ENCODE assay signal across 9 cellular contexts in genomic region chr9:71806916-71807315, GRCh38. TPM values are rescaled to one million over a fixed set of nuclear protein-coding genes. Genes with fewer than 3 reads are reported as not detected.
DNase-seq lines count a peak whose midpoint lies in the region; ATAC-seq, FAIRE-seq and TF ChIP-seq lines count a peak whose summit lies in the region.
"Had no signal": no experiment of that assay in that cellular context is flagged by ENCODE, and none has a peak within 500 bp of the region (broad histone marks: within the 10 kb centered on the region; RNA-seq: fewer than 3 reads in every experiment).

No MANE protein-coding gene starts in this region.

- POLR2A ChIA-PET in activated CD8-positive, alpha-beta T cell treated with anti-CD3 and anti-CD28 coated beads for 36 hours (lab: Charles Lee) = interaction anchor here (1.8 kb wide), 1 partner anchor 40 kb away, joined by 6 read pairs; no protein-coding TSS in a partner anchor

- H3K36me3 ChIP-seq in mucosa of descending colon (ENCODE audit: low read depth) = no peaks in the 10 kb centered on the region

- in situ Hi-C loops in Caki2 (cut with HindIII; ENCODE audit: low pct_unique_long_range_greater_than_20kb, low sequenced_read_pairs) = no loop called here

- intact Hi-C loops in activated CD8-positive, alpha-beta T cell treated with anti-CD3 and anti-CD28 coated beads for 36 hours (cut with micrococcal nuclease) = loop anchor here (1.0 to 10.0 kb wide), 2 partner anchors 218 to 468 kb away; no protein-coding TSS in a partner anchor
- intact Hi-C loops in mucosa of descending colon (cut with DNase I, micrococcal nuclease) = loop anchor here in 1 of 2 donors (10.0 kb wide), 1 partner anchor 218 kb away; no protein-coding TSS in a partner anchor

- no peaks in the 10 kb centered on the region for H3K36me3 Mint-ChIP-seq in activated CD8-positive, alpha-beta T cell treated with anti-CD3 and anti-CD28 coated beads for 36 hours (ENCODE audit: low read depth)

- CTCF ChIA-PET in activated CD8-positive, alpha-beta T cell treated with anti-CD3 and anti-CD28 coated beads for 36 hours (lab: Charles Lee) = interaction anchor here (0.6 to 11.8 kb wide), 52 partner anchors 11 to 475 kb away, joined by 3 to 177 read pairs (median 4); partner anchors contain the start of genes ABHD17B and C9orf85

- peaks cover 3% of the 10 kb centered on the region for H3K9me3 Mint-ChIP-seq in activated CD8-positive, alpha-beta T cell treated with anti-CD3 and anti-CD28 coated beads for 36 hours
- H3K9me3 Mint-ChIP-seq: dendritic cell treated with granulocyte-macrophage colony-stimulating factor and Interleukin-4, amounts not matched to agents 40 ng/mL and 50 ng/mL, for 4 days had no signal

- no peak overlapping the region for H3K27ac ChIP-seq in substantia nigra (ENCODE audit: low read depth, low read length, poor library complexity, severe bottlenecking)

- no peak overlapping the region for H3K27ac Mint-ChIP-seq in activated CD8-positive, alpha-beta T cell treated with anti-CD3 and anti-CD28 coated beads for 36 hours
- H3K27ac Mint-ChIP-seq: dendritic cell treated with granulocyte-macrophage colony-stimulating factor and Interleukin-4, amounts not matched to agents 40 ng/mL and 50 ng/mL, for 4 days had no signal

- H3K4me3 ChIP-seq in mucosa of descending colon = no peak overlapping the region

- TF ChIP-seq CTCF in activated CD8-positive, alpha-beta T cell treated with anti-CD3 and anti-CD28 coated beads for 36 hours (IDR thresholded peaks at IDR 0.05) = peak; percentile 91
- TF ChIP-seq CTCF in mucosa of descending colon (IDR thresholded peaks at IDR 0.05) = peak; percentile 63

- no peaks in the 10 kb centered on the region for H3K27me3 Mint-ChIP-seq in activated CD8-positive, alpha-beta T cell treated with anti-CD3 and anti-CD28 coated beads for 36 hours
- H3K27me3 Mint-ChIP-seq: dendritic cell treated with granulocyte-macrophage colony-stimulating factor and Interleukin-4, amounts not matched to agents 40 ng/mL and 50 ng/mL, for 4 days had no signal

- DNase-seq in Caki2 (ENCODE audit: low read depth) = peak; percentile 73
- DNase-seq in NCI-H748 (lab: John Stamatoyannopoulos, UW; ENCODE audit: unreplicated experiment) = peak; percentile 87
- peak; percentile 74 for DNase-seq in activated CD8-positive, alpha-beta T cell treated with anti-CD3 and anti-CD28 coated beads for 36 hours
- peak in 2 of 3 donors; percentile 44 to 71 for DNase-seq in mucosa of descending colon
- DNase-seq in substantia nigra (lab: John Stamatoyannopoulos, UW) = peak in 43 of 49 donors; percentile 2 to 76 (median 48)

- H3K4me1 Mint-ChIP-seq in activated CD8-positive, alpha-beta T cell treated with anti-CD3 and anti-CD28 coated beads for 36 hours (ENCODE audit: low read depth) = peaks cover 8% of the 10 kb centered on the region

- peaks cover 5% of the 10 kb centered on the region for H3K4me1 ChIP-seq in mucosa of descending colon (ENCODE audit: low read depth)

- FAIRE-seq in endometrium (lab: Jason Lieb, UNC) = peak; percentile 41

- no peak overlapping the region for H3K4me3 Mint-ChIP-seq in activated CD8-positive, alpha-beta T cell treated with anti-CD3 and anti-CD28 coated beads for 36 hours
- H3K4me3 Mint-ChIP-seq: dendritic cell treated with granulocyte-macrophage colony-stimulating factor and Interleukin-4, amounts not matched to agents 40 ng/mL and 50 ng/mL, for 4 days had no signal

- ATAC-seq in GM19455 (IDR thresholded peaks at IDR 0.05; ENCODE audit: unreplicated experiment) (peak; percentile 94), HG03469 (IDR thresholded peaks at IDR 0.05; ENCODE audit: unreplicated experiment) (peak; percentile 97), mucosa of descending colon (peak; percentile 96)
- peak; percentile 99 for ATAC-seq in activated CD8-positive, alpha-beta T cell treated with anti-CD3 and anti-CD28 coated beads for 36 hours

- H3K9me3 ChIP-seq in mucosa of descending colon = no peaks in the 10 kb centered on the region

RNA-seq across cellular contexts. Expression of gene CEMIP2, which starts 38.6 kb away (rescaled TPM):
- 30.8 and 43.2 TPM in 2 replicates for total RNA-seq in Caki2 (2014; rRNA removed; shearing (Covaris generic); ENCODE audit: low replicate concordance)
- 10 to 100 TPM; 58.7 to 63.5 TPM for total RNA-seq in activated CD8-positive, alpha-beta T cell treated with anti-CD3 and anti-CD28 coated beads for 36 hours
- 100 to 1,000 TPM in 1 of 3 donors, 10 to 100 TPM in 2; 63.6 to 124 (median 99.3) TPM for total RNA-seq in mucosa of descending colon
